ENCODE assay signal across 11 cellular contexts in genomic region chr1:114219247-114219872, GRCh38.
DNase-seq lines count a peak whose midpoint lies in the region; ATAC-seq and TF ChIP-seq lines count a peak whose summit lies in the region.
"Had no signal": no experiment of that assay in that cellular context is flagged by ENCODE, and none has a peak within 500 bp of the region (broad histone marks: within the 10 kb centered on the region; RNA-seq: fewer than 3 reads in every experiment).

No MANE protein-coding gene starts in this region.

- H4K20me1 ChIP-seq in GM23338 (replicated peaks; ENCODE audit: insufficient read depth): no peaks in the 10 kb centered on the region

- no peak overlapping the region for H3K27ac Mint-ChIP-seq in GM23338
- H3K27ac Mint-ChIP-seq: T-helper 17 cell had no signal

- H3K9me3 ChIP-seq in gastrocnemius medialis: no peaks in the 10 kb centered on the region
- H3K9me3 ChIP-seq: mucosa of descending colon had no signal

- in situ Hi-C loops in gastrocnemius medialis (cut with MboI; ENCODE audit: low sequenced_read_pairs in 4 of 4): no loop called here

- no peak overlapping the region for H3K27ac ChIP-seq in GM23338 (ENCODE audit: low read depth)
- H3K27ac ChIP-seq in gastrocnemius medialis: no peak overlapping the region
- H3K27ac ChIP-seq: epithelial cell of prostate had no signal

- TF ChIP-seq POLR2A in gastrocnemius medialis (IDR thresholded peaks at IDR 0.05): no peak

- no peaks in the 10 kb centered on the region for H3K79me2 ChIP-seq in GM23338 (replicated peaks; ENCODE audit: insufficient read depth)

- TF ChIP-seq CTCF in GM23338 (conservative IDR thresholded peaks at IDR 0.05; ENCODE audit: low read depth in 2 of 2) (peak; percentile 42 to 72), fibroblast of the aortic adventitia (IDR thresholded peaks at IDR 0.05; ENCODE audit: insufficient read depth, low read length) (peak; percentile 38), gastrocnemius medialis (IDR thresholded peaks at IDR 0.05 in 4 of 5, conservative IDR thresholded peaks at IDR 0.05 in 1 of 5) (peak in 3 of 5 experiments; percentile 14 to 50 (median 25))

- ATAC-seq in GM23338 (peak; percentile 70), gastrocnemius medialis (peak; percentile 33 to 68), GM21447 (IDR thresholded peaks at IDR 0.05; ENCODE audit: unreplicated experiment) (no peak)
- ATAC-seq: mucosa of descending colon, T-helper 17 cell had no signal

- H3K4me1 Mint-ChIP-seq in GM23338: peaks cover 20% of the 10 kb centered on the region

- peak overlapping the region; percentile 21; the same call in 1 of the 2 replicates for H3K4me2 ChIP-seq in GM23338

- peak overlapping the region; percentile 93 for H2AFZ ChIP-seq in GM23338

- peak; percentile 45 for DNase-seq in GM23338 (ENCODE audit: low spot score)
- peak; percentile 5 for DNase-seq in RKO (ENCODE audit: low spot score)
- DNase-seq in fibroblast of the aortic adventitia (ENCODE audit: low read depth): peak; percentile 35
- no peak for DNase-seq in gastrocnemius medialis
- DNase-seq in occipital lobe (lab: John Stamatoyannopoulos, UW): no peak
- no peak for DNase-seq in HPDE6-E6E7 (ENCODE audit: extremely low spot score)
- no peak for DNase-seq in OCI-M2 (lab: John Stamatoyannopoulos, UW; ENCODE audit: unreplicated experiment)
- DNase-seq: mucosa of descending colon, T-helper 17 cell had no signal

- H3K4me3 ChIP-seq in GM23338: no peak overlapping the region
- H3K4me3 ChIP-seq in fibroblast of the aortic adventitia (ENCODE audit: low read depth, low read length): peak overlapping the region; percentile 37
- peak overlapping the region in 1 of 4 donors; percentile 32 for H3K4me3 ChIP-seq in gastrocnemius medialis
- H3K4me3 ChIP-seq: mucosa of descending colon had no signal

- no peaks in the 10 kb centered on the region for H3K9me3 Mint-ChIP-seq in GM23338

- intact Hi-C loops in gastrocnemius medialis (cut with DNase I; ENCODE audit: low total_unique reads): loop anchor here (2.0 kb wide), 1 partner anchor 241 kb away; the partner anchor contains the start of gene OLFML3

- H3K36me3 ChIP-seq in GM23338 (ENCODE audit: insufficient read depth) (no peaks in the 10 kb centered on the region), gastrocnemius medialis (no peaks in the 10 kb centered on the region)

- H3K4me1 ChIP-seq in GM23338 (ENCODE audit: insufficient read depth) (peaks cover 9% of the 10 kb centered on the region), gastrocnemius medialis (peaks cover 0 to 6% of the 10 kb centered on the region in 2 donors)

- H3F3A ChIP-seq in GM23338 (replicated peaks; ENCODE audit: low read depth): no peaks in the 10 kb centered on the region

- no peak overlapping the region for H3K4me3 Mint-ChIP-seq in GM23338

- no peaks in the 10 kb centered on the region for H3K9me2 ChIP-seq in GM23338 (ENCODE audit: insufficient read depth)

- H3K27me3 ChIP-seq in GM23338 (ENCODE audit: insufficient read depth) (no peaks in the 10 kb centered on the region), gastrocnemius medialis (no peaks in the 10 kb centered on the region)

- no peaks in the 10 kb centered on the region for H3K36me3 Mint-ChIP-seq in GM23338 (ENCODE audit: low read depth)

- no peaks in the 10 kb centered on the region for H3K27me3 Mint-ChIP-seq in GM23338 (ENCODE audit: insufficient read depth, low read depth, poor library complexity)

TF ChIP-seq in GM23338, 12 proteins besides CTCF, POLR2A, EP300 and RAD21 (continues in another document):
- TF ChIP-seq EZH2phosphoT487 (IDR thresholded peaks at IDR 0.05; ENCODE audit: unreplicated experiment) (no peak), EZH2 (IDR thresholded peaks at IDR 0.05; ENCODE audit: low read depth, unreplicated experiment) (no peak), NANOG (IDR thresholded peaks at IDR 0.05; ENCODE audit: borderline replicate concordance) (no peak), REST (IDR thresholded peaks at IDR 0.05; ENCODE audit: unreplicated experiment) (no peak), CREB1 (CRISPR knock-in tag; IDR thresholded peaks at IDR 0.05; ENCODE audit: low read depth) (no peak), ZNF114 (CRISPR knock-in tag; IDR thresholded peaks at IDR 0.05) (no peak), ZNF462 (CRISPR knock-in tag; IDR thresholded peaks at IDR 0.05) (no peak), STAT1 (IDR thresholded peaks at IDR 0.05; ENCODE audit: unreplicated experiment) (no peak)

Comparison
In these comparisons a context has a peak if more than half of its experiments do, and no peak if none do; other contexts are left out.
1. DNase-seq: peak in GM23338 (single experiment), RKO (single experiment) and fibroblast of the aortic adventitia (single experiment); none in gastrocnemius medialis (0 of 2), occipital lobe (single experiment), HPDE6-E6E7 (single experiment) and OCI-M2 (single experiment).
2. Peak in every context shown above with its lines, with median percentiles within 50 percentile points of each other: CTCF ChIP-seq.